Comparison of ENCODE assay signal across 8 cellular contexts in the genomic region with DNA sequence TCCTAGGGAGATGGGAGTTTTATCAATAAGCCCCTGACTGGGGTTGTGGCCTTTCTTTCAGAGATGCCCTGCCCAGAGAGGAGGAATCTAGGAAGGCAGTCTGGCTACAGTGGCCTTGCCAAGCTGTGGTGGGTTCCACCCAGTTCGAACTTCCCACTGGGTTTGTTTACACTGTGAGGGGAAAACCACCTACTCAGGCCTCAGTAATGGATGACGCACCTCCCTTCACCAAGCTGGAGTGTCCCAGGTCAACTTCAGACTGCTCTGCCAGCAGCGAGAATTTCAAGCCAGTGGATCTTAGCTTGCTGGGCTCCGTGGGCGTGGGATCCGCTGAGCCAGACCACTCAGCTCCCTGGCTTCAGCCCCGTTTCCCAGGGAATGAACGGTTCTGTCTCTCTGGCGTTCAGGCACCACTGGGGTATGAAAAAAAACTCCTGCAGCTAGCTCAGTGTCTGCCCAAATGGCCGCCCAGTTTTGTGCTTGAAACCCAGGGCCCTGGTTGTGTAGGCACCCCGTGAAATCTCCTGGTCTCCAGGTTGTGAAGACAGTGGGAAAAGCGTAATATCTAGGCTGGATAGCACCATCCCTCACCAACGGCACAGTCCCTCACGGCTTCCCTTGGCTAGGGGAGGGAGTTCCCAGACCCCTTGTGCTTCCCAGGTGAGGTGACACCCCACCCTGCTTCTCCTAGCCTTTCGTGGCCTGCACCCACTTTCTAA. TPM values are rescaled to one million over a fixed set of nuclear protein-coding genes. Genes with fewer than 3 reads are reported as not detected.
A peak's percentile ranks its signal among the peaks of the same experiment; 100 is the strongest.
DNase-seq lines count a peak whose midpoint lies in the region; ATAC-seq and TF ChIP-seq lines count a peak whose summit lies in the region.
"Not testable (repeated sequence)": the region's sequence is repeated elsewhere in the genome, so short reads cannot be mapped to it uniquely, and the experiment has no call there.

No MANE protein-coding gene starts in this region.

- 71% methylated on average over 10 of the region's 15 CpGs for WGBS in mammary epithelial cell (ENCODE audit: low coverage, missing lambda C conversion rate)
- 89 to 94% (median 92%) methylated on average over 12 to 15 of the region's 15 CpGs for WGBS in heart left ventricle, 4 donors

- dilution Hi-C loops in mammary epithelial cell (cut with HindIII; ENCODE audit: low sequenced_read_pairs): loop anchor here (5.0 kb wide), 1 partner anchor 49 kb away; no protein-coding TSS in a partner anchor

- H3K4me3 ChIP-seq in CD8-positive, alpha-beta memory T cell (ENCODE audit: low read length); heart left ventricle: not testable (repeated sequence)
- H3K4me3 ChIP-seq in PC-9: peak overlapping the region; percentile 16; the same call in 1 of the 2 replicates
- H3K4me3 ChIP-seq in mammary epithelial cell (replicated peaks in 1 of 3; ENCODE audit: insufficient read depth in 1 of 3, low read depth in 2 of 3, low read length in 3 of 3): peak overlapping the region in 2 of 3 experiments; percentile 4 to 23

- not testable (repeated sequence) for TF ChIP-seq CTCF in PC-9 (conservative IDR thresholded peaks at IDR 0.05); mammary epithelial cell (conservative IDR thresholded peaks at IDR 0.05 in 1 of 2, IDR thresholded peaks at IDR 0.05 in 1 of 2; ENCODE audit: extremely low read depth in 1 of 2, insufficient read depth in 1 of 2, low read depth in 1 of 2, low read length in 2 of 2); heart left ventricle (IDR thresholded peaks at IDR 0.05)

- ATAC-seq in HG02642 (IDR thresholded peaks at IDR 0.05; ENCODE audit: poor library complexity, unreplicated experiment): peak; percentile 16
- ATAC-seq in activated CD8-positive, alpha-beta T cell treated with anti-CD3 and anti-CD28 coated beads, Interleukin-2, amount 10 ng/mL, durations not matched to agents 7 days and 5 days; stimulated activated naive CD8-positive, alpha-beta T cell treated with anti-CD3 and anti-CD28 coated beads, Interleukin-15, amount 100 ng/mL, for 72 hours: not testable (repeated sequence)
- peak in 2 of 4 donors; percentile 13 to 44 for ATAC-seq in heart left ventricle

- H3K79me2 ChIP-seq in PC-9 (ENCODE audit: low read depth): not testable (repeated sequence)
- peaks cover 45% of the 10 kb centered on the region for H3K79me2 ChIP-seq in mammary epithelial cell (ENCODE audit: insufficient read depth, low read length)

- POLR2A ChIA-PET in CD8-positive, alpha-beta memory T cell (lab: Charles Lee); activated CD8-positive, alpha-beta T cell treated with anti-CD3 and anti-CD28 coated beads, Interleukin-2, amount 10 ng/mL, durations not matched to agents 7 days and 5 days (lab: Charles Lee): not testable (repeated sequence)
- POLR2A ChIA-PET in PC-9 (lab: Charles Lee; ENCODE audit: unreplicated experiment): interaction anchor here (0.5 kb wide), 1 partner anchor 11 kb away, joined by 3 read pairs; no protein-coding TSS in a partner anchor

- H3K4me3 Mint-ChIP-seq in CD8-positive, alpha-beta memory T cell: peak overlapping the region in 5 of 7 donors; percentile 40 to 64 (median 54)
- H3K4me3 Mint-ChIP-seq in activated CD8-positive, alpha-beta T cell treated with anti-CD3 and anti-CD28 coated beads, Interleukin-2, amount 10 ng/mL, durations not matched to agents 7 days and 5 days: not testable (repeated sequence)
- peak overlapping the region; percentile 47 to 72 for H3K4me3 Mint-ChIP-seq in stimulated activated naive CD8-positive, alpha-beta T cell treated with anti-CD3 and anti-CD28 coated beads, Interleukin-15, amount 100 ng/mL, for 72 hours

- not testable (repeated sequence) for H3K4me1 ChIP-seq in CD8-positive, alpha-beta memory T cell (ENCODE audit: insufficient read depth, low read length)
- peaks cover 21% of the 10 kb centered on the region for H3K4me1 ChIP-seq in PC-9 (replicated peaks; ENCODE audit: insufficient read depth)
- H3K4me1 ChIP-seq in mammary epithelial cell (ENCODE audit: insufficient read depth, low read length): peaks cover 26% of the 10 kb centered on the region
- H3K4me1 ChIP-seq in heart left ventricle: peaks cover 0 to 44% (median 25%) of the 10 kb centered on the region in 12 donors

- H3K27me3 Mint-ChIP-seq in CD8-positive, alpha-beta memory T cell; activated CD8-positive, alpha-beta T cell treated with anti-CD3 and anti-CD28 coated beads, Interleukin-2, amount 10 ng/mL, durations not matched to agents 7 days and 5 days (ENCODE audit: low read depth); stimulated activated naive CD8-positive, alpha-beta T cell treated with anti-CD3 and anti-CD28 coated beads, Interleukin-15, amount 100 ng/mL, for 72 hours: not testable (repeated sequence)

- not testable (repeated sequence) for H4K20me1 ChIP-seq in PC-9 (ENCODE audit: insufficient read depth); mammary epithelial cell (ENCODE audit: insufficient read depth, low read length)

- not testable (repeated sequence) for DNase-seq in CD8-positive, alpha-beta memory T cell; activated CD8-positive, alpha-beta T cell treated with anti-CD3 and anti-CD28 coated beads, Interleukin-2, amount 10 ng/mL, durations not matched to agents 7 days and 5 days; heart left ventricle; stimulated activated naive CD8-positive, alpha-beta T cell treated with anti-CD3 and anti-CD28 coated beads, Interleukin-15, amount 100 ng/mL, for 72 hours
- DNase-seq in PC-9: peak in 1 of 2 experiments; percentile 45
- peak; percentile 52 for DNase-seq in mammary epithelial cell
- peak; percentile 88 for DNase-seq in non-pigmented ciliary epithelial cell (ENCODE audit: low read depth)

- not testable (repeated sequence) for H3K9ac ChIP-seq in mammary epithelial cell (ENCODE audit: insufficient read depth, low read length)

- not testable (repeated sequence) for H3K9me3 ChIP-seq in CD8-positive, alpha-beta memory T cell (ENCODE audit: low read length); PC-9 (ENCODE audit: insufficient read depth, low read depth); mammary epithelial cell (replicated peaks; ENCODE audit: insufficient read depth, low read length)
- peaks cover 0 to 28% (median 7%) of the 10 kb centered on the region in 12 donors for H3K9me3 ChIP-seq in heart left ventricle

- H3K9me2 ChIP-seq in PC-9 (ENCODE audit: insufficient read depth): not testable (repeated sequence)

- peaks cover 12% of the 10 kb centered on the region; the same call in 1 of the 2 replicates for H3F3A ChIP-seq in PC-9 (ENCODE audit: insufficient read depth, low read depth)

- peaks cover 18 to 48% (median 40%) of the 10 kb centered on the region in 3 donors for H3K36me3 Mint-ChIP-seq in CD8-positive, alpha-beta memory T cell
- peaks cover 66% of the 10 kb centered on the region for H3K36me3 Mint-ChIP-seq in activated CD8-positive, alpha-beta T cell treated with anti-CD3 and anti-CD28 coated beads, Interleukin-2, amount 10 ng/mL, durations not matched to agents 7 days and 5 days (ENCODE audit: low read depth)

- H3K36me3 ChIP-seq in CD8-positive, alpha-beta memory T cell (ENCODE audit: insufficient read depth, low read length); PC-9 (ENCODE audit: low read depth); mammary epithelial cell (ENCODE audit: insufficient read depth, low read length); heart left ventricle: not testable (repeated sequence)

- intact Hi-C loops in PC-9 (cut with micrococcal nuclease; ENCODE audit: unreplicated experiment): loop anchor here (5.0 to 10.0 kb wide), 2 partner anchors 54 to 211 kb away; a partner anchor contains a TSS
- intact Hi-C loops in mammary epithelial cell (cut with micrococcal nuclease): not testable (repeated sequence)
- intact Hi-C loops in heart left ventricle (cut with DNase I): loop anchor here in 7 of 10 donors (2.0 to 10.0 kb wide), 4 partner anchors 51 to 329 kb away; a partner anchor contains a TSS

- H3K9me3 Mint-ChIP-seq in CD8-positive, alpha-beta memory T cell: peaks cover 7 to 28% (median 21%) of the 10 kb centered on the region in 5 donors
- H3K9me3 Mint-ChIP-seq in activated CD8-positive, alpha-beta T cell treated with anti-CD3 and anti-CD28 coated beads, Interleukin-2, amount 10 ng/mL, durations not matched to agents 7 days and 5 days (ENCODE audit: insufficient read depth): peaks cover 33% of the 10 kb centered on the region
- H3K9me3 Mint-ChIP-seq in stimulated activated naive CD8-positive, alpha-beta T cell treated with anti-CD3 and anti-CD28 coated beads, Interleukin-15, amount 100 ng/mL, for 72 hours: peaks cover 26 to 38% of the 10 kb centered on the region in 2 donors

- peak overlapping the region in 4 of 8 donors; percentile 17 to 76 (median 44) for H3K27ac Mint-ChIP-seq in CD8-positive, alpha-beta memory T cell
- peak overlapping the region; percentile 79 for H3K27ac Mint-ChIP-seq in activated CD8-positive, alpha-beta T cell treated with anti-CD3 and anti-CD28 coated beads, Interleukin-2, amount 10 ng/mL, durations not matched to agents 7 days and 5 days
- peak overlapping the region; percentile 90 to 95 for H3K27ac Mint-ChIP-seq in stimulated activated naive CD8-positive, alpha-beta T cell treated with anti-CD3 and anti-CD28 coated beads, Interleukin-15, amount 100 ng/mL, for 72 hours

- CTCF ChIA-PET in CD8-positive, alpha-beta memory T cell (lab: Charles Lee); PC-9 (lab: Charles Lee); mammary epithelial cell (lab: Charles Lee; ENCODE audit: low non-redundant PET): not testable (repeated sequence)
- CTCF ChIA-PET in activated CD8-positive, alpha-beta T cell treated with anti-CD3 and anti-CD28 coated beads, Interleukin-2, amount 10 ng/mL, durations not matched to agents 7 days and 5 days (lab: Charles Lee): interaction anchor here (2.0 kb wide), 1 partner anchor 10 kb away, joined by 5 read pairs; no protein-coding TSS in a partner anchor

- TF ChIP-seq POLR2A in heart left ventricle (IDR thresholded peaks at IDR 0.05): not testable (repeated sequence)

- in situ Hi-C loops in mammary epithelial cell (cut with MboI; ENCODE audit: low sequenced_read_pairs in 2 of 2): not testable (repeated sequence)

- BruUV-seq in PC-9 (replicated peaks; lab: Mats Ljungman, UMichigan): TSS peak; percentile 63
- BruUV-seq in mammary epithelial cell (replicated peaks; lab: Mats Ljungman, UMichigan): not testable (repeated sequence)

- H3K27ac ChIP-seq in CD8-positive, alpha-beta memory T cell (ENCODE audit: low read depth, low read length): peak overlapping the region; percentile 57
- peak overlapping the region; percentile 24; the same call in 1 of the 2 replicates for H3K27ac ChIP-seq in PC-9
- peak overlapping the region; percentile 24 for H3K27ac ChIP-seq in mammary epithelial cell (ENCODE audit: insufficient read depth, low read depth, low read length)
- peak overlapping the region in 11 of 12 donors; percentile 33 to 75 (median 61) for H3K27ac ChIP-seq in heart left ventricle

- H2AFZ ChIP-seq in PC-9: not testable (repeated sequence)
- peak overlapping the region; percentile 40 for H2AFZ ChIP-seq in mammary epithelial cell (ENCODE audit: low read depth, low read length)

- peaks cover 29 to 46% (median 42%) of the 10 kb centered on the region in 3 donors for H3K4me1 Mint-ChIP-seq in CD8-positive, alpha-beta memory T cell
- peaks cover 22% of the 10 kb centered on the region for H3K4me1 Mint-ChIP-seq in activated CD8-positive, alpha-beta T cell treated with anti-CD3 and anti-CD28 coated beads, Interleukin-2, amount 10 ng/mL, durations not matched to agents 7 days and 5 days (ENCODE audit: low read depth)
- peaks cover 37% of the 10 kb centered on the region for H3K4me1 Mint-ChIP-seq in stimulated activated naive CD8-positive, alpha-beta T cell treated with anti-CD3 and anti-CD28 coated beads, Interleukin-15, amount 100 ng/mL, for 72 hours

- H3K4me2 ChIP-seq in PC-9 (peak overlapping the region; percentile 60), mammary epithelial cell (ENCODE audit: insufficient read depth, low read depth, low read length) (peak overlapping the region; percentile 79)

- H3K27me3 ChIP-seq in CD8-positive, alpha-beta memory T cell (ENCODE audit: insufficient read depth, low read length, poor library complexity, severe bottlenecking); PC-9 (ENCODE audit: insufficient read depth, low read depth); mammary epithelial cell (ENCODE audit: insufficient read depth, low read length); heart left ventricle: not testable (repeated sequence)

RNA-seq across cellular contexts. Expression of a gene that starts 45.1 kb away (rescaled TPM):
- total RNA-seq in CD8-positive, alpha-beta memory T cell: under 1 TPM in 1 of 2 experiments, not detected in 1; 0.44 TPM
- 0.12 TPM for polyA plus RNA-seq in CD8-positive, alpha-beta memory T cell
- total RNA-seq in PC-9 (2021): 0.20 and 0.31 TPM in 2 replicates
- under 1 TPM; 0.18 to 0.32 TPM for total RNA-seq in activated CD8-positive, alpha-beta T cell treated with anti-CD3 and anti-CD28 coated beads, Interleukin-2, amount 10 ng/mL, durations not matched to agents 7 days and 5 days
- 1 to 10 TPM in 1 of 2 donors, under 1 TPM in 1; 0.52 to 1.5 TPM for total RNA-seq in mammary epithelial cell
- 0.06 TPM for polyA plus RNA-seq in mammary epithelial cell
- not detected for polyA minus RNA-seq in mammary epithelial cell
- total RNA-seq in heart left ventricle: under 1 TPM in 2 of 9 donors, not detected in 7; 0.46 to 0.61 TPM
- polyA plus RNA-seq in heart left ventricle: under 1 TPM; 0.10 to 0.19 TPM

RNA-seq across cellular contexts. Expression of a gene that starts 54.5 kb away (rescaled TPM):
- total RNA-seq in CD8-positive, alpha-beta memory T cell: 10 to 100 TPM; 35.9 to 36.9 TPM
- polyA plus RNA-seq in CD8-positive, alpha-beta memory T cell: 19.4 TPM
- total RNA-seq in PC-9 (2021): 19.2 and 20.9 TPM in 2 replicates
- 10 to 100 TPM; 29.8 to 30.7 TPM for total RNA-seq in activated CD8-positive, alpha-beta T cell treated with anti-CD3 and anti-CD28 coated beads, Interleukin-2, amount 10 ng/mL, durations not matched to agents 7 days and 5 days
- total RNA-seq in mammary epithelial cell: 10 to 100 TPM; 26.4 to 32.8 TPM
- 7.8 TPM for polyA plus RNA-seq in mammary epithelial cell
- 78.7 TPM for polyA minus RNA-seq in mammary epithelial cell
- 10 to 100 TPM; 16.8 to 28.8 (median 24.2) TPM for total RNA-seq in heart left ventricle
- polyA plus RNA-seq in heart left ventricle: 1 to 10 TPM; 5.2 to 9.4 TPM

RNA-seq across cellular contexts. Expression of a gene that starts 54.7 kb away (rescaled TPM):
- 10 to 100 TPM; 35.0 to 35.4 TPM for total RNA-seq in CD8-positive, alpha-beta memory T cell
- polyA plus RNA-seq in CD8-positive, alpha-beta memory T cell: 18.5 TPM
- 17.6 and 19.5 TPM in 2 replicates for total RNA-seq in PC-9 (2021)
- 10 to 100 TPM; 31.2 to 36.0 TPM for total RNA-seq in activated CD8-positive, alpha-beta T cell treated with anti-CD3 and anti-CD28 coated beads, Interleukin-2, amount 10 ng/mL, durations not matched to agents 7 days and 5 days
- 10 to 100 TPM; 25.7 to 27.5 TPM for total RNA-seq in mammary epithelial cell
- 6.9 TPM for polyA plus RNA-seq in mammary epithelial cell
- 27.3 TPM for polyA minus RNA-seq in mammary epithelial cell
- 10 to 100 TPM; 16.5 to 57.6 (median 36.2) TPM for total RNA-seq in heart left ventricle
- 10 to 100 TPM in 1 of 2 donors, 1 to 10 TPM in 1; 6.7 to 26.5 TPM for polyA plus RNA-seq in heart left ventricle
